6 cellular contexts compared by ENCODE assay signal in genomic region chr6:86897265-86897664, GRCh38. TPM values are rescaled to one million over a fixed set of nuclear protein-coding genes. Genes with fewer than 3 reads are reported as not detected.
"Had no signal": no experiment of that assay in that cellular context is flagged by ENCODE, and none has a peak within 500 bp of the region (broad histone marks: within the 10 kb centered on the region; RNA-seq: fewer than 3 reads in every experiment).

No MANE protein-coding gene starts in this region.

RNA-seq across cellular contexts. Expression of gene HTR1E, which starts 40.1 kb away (rescaled TPM):
- total RNA-seq: GM23248, H1, HepG2, HFFc6, HT1080 had no signal
- polyA plus RNA-seq: GM23248, HepG2, IgD-negative memory B cell had no signal
